Comparison of ENCODE assay signal across 1 cellular context in genomic region chr1:202034683-202035462, GRCh38.
TF ChIP-seq lines count a peak whose summit lies in the region.

No MANE protein-coding gene starts in this region.

TF ChIP-seq in HepG2, 621 proteins besides CTCF, POLR2A, EP300 and RAD21 (continued from another document and continues in another):
- peak; percentile 62; the same call in 1 of the 2 replicates for TF ChIP-seq PATZ1 (CRISPR knock-in tag; IDR thresholded peaks at IDR 0.05)
- no peak for TF ChIP-seq ZNF841 (CRISPR knock-in tag; IDR thresholded peaks at IDR 0.05; ENCODE audit: borderline replicate concordance)
- TF ChIP-seq ISL2 (CRISPR knock-in tag; IDR thresholded peaks at IDR 0.05): 0 out of 2 replicates have a peak, but pooled peaks have one; percentile 28
- TF ChIP-seq MIER3 (CRISPR knock-in tag; IDR thresholded peaks at IDR 0.05; ENCODE audit: borderline replicate concordance): 0 out of 2 replicates have a peak, but pooled peaks have one; percentile 46
- peak; percentile 35; the same call in 1 of the 2 replicates for TF ChIP-seq HOMEZ (CRISPR knock-in tag; IDR thresholded peaks at IDR 0.05; ENCODE audit: low read depth)
- no peak for TF ChIP-seq CREB3 (CRISPR knock-in tag; IDR thresholded peaks at IDR 0.05)
- no peak for TF ChIP-seq JUNB (CRISPR knock-in tag; IDR thresholded peaks at IDR 0.05; ENCODE audit: borderline replicate concordance)
- no peak for TF ChIP-seq ZNF619 (CRISPR knock-in tag; IDR thresholded peaks at IDR 0.05)
- TF ChIP-seq TBX2 (CRISPR knock-in tag; IDR thresholded peaks at IDR 0.05; ENCODE audit: borderline replicate concordance): peak; percentile 63
- TF ChIP-seq STAT5B (CRISPR knock-in tag; IDR thresholded peaks at IDR 0.05): no peak
- no peak for TF ChIP-seq FLYWCH1 (CRISPR knock-in tag; IDR thresholded peaks at IDR 0.05)
- peak; percentile 64; the same call in 1 of the 2 replicates for TF ChIP-seq RFX5 (IDR thresholded peaks at IDR 0.05; ENCODE audit: low read depth, low read length)
- TF ChIP-seq HES4 (CRISPR knock-in tag; IDR thresholded peaks at IDR 0.05; ENCODE audit: borderline replicate concordance): no peak
- no peak for TF ChIP-seq ZNF512 (CRISPR knock-in tag; IDR thresholded peaks at IDR 0.05)
- peak; percentile 63; the same call in 1 of the 2 replicates for TF ChIP-seq ZNF691 (CRISPR knock-in tag; IDR thresholded peaks at IDR 0.05; ENCODE audit: borderline replicate concordance, low read depth)
- TF ChIP-seq ZSCAN29 (CRISPR knock-in tag; conservative IDR thresholded peaks at IDR 0.05): no peak
- no peak for TF ChIP-seq MNT (IDR thresholded peaks at IDR 0.05)
- TF ChIP-seq PBX3 (CRISPR knock-in tag; IDR thresholded peaks at IDR 0.05; ENCODE audit: borderline replicate concordance): no peak
- TF ChIP-seq ZFX (CRISPR knock-in tag; IDR thresholded peaks at IDR 0.05; ENCODE audit: low read depth): peak; percentile 88
- TF ChIP-seq ZNF800 (CRISPR knock-in tag; IDR thresholded peaks at IDR 0.05): 0 out of 2 replicates have a peak, but pooled peaks have one; percentile 46
- TF ChIP-seq TGIF2 (CRISPR knock-in tag; IDR thresholded peaks at IDR 0.05): no peak
- TF ChIP-seq ATF7 (IDR thresholded peaks at IDR 0.05): peak; percentile 94
- peak; percentile 99 for TF ChIP-seq ATF7 (CRISPR knock-in tag; IDR thresholded peaks at IDR 0.05)
- TF ChIP-seq ZNF710 (CRISPR knock-in tag; IDR thresholded peaks at IDR 0.05; ENCODE audit: borderline replicate concordance): 0 out of 2 replicates have a peak, but pooled peaks have one; percentile 27
- peak; percentile 51; the same call in 1 of the 2 replicates for TF ChIP-seq THAP11 (CRISPR knock-in tag; IDR thresholded peaks at IDR 0.05)
- no peak for TF ChIP-seq GLI4 (CRISPR knock-in tag; IDR thresholded peaks at IDR 0.05; ENCODE audit: borderline replicate concordance)
- peak; percentile 30; the same call in 1 of the 2 replicates for TF ChIP-seq AHDC1 (CRISPR knock-in tag; IDR thresholded peaks at IDR 0.05; ENCODE audit: borderline replicate concordance)
- TF ChIP-seq ZNF263 (CRISPR knock-in tag; IDR thresholded peaks at IDR 0.05): no peak
- no peak for TF ChIP-seq FOXA1 (IDR thresholded peaks at IDR 0.05)
- TF ChIP-seq FOXA1 (CRISPR knock-in tag; IDR thresholded peaks at IDR 0.05): peak; percentile 26; the same call in 1 of the 2 replicates
- no peak for TF ChIP-seq HIC2 (CRISPR knock-in tag; IDR thresholded peaks at IDR 0.05; ENCODE audit: low read depth)
